Comparison of ENCODE assay signal across 8 cellular contexts in the genomic region with DNA sequence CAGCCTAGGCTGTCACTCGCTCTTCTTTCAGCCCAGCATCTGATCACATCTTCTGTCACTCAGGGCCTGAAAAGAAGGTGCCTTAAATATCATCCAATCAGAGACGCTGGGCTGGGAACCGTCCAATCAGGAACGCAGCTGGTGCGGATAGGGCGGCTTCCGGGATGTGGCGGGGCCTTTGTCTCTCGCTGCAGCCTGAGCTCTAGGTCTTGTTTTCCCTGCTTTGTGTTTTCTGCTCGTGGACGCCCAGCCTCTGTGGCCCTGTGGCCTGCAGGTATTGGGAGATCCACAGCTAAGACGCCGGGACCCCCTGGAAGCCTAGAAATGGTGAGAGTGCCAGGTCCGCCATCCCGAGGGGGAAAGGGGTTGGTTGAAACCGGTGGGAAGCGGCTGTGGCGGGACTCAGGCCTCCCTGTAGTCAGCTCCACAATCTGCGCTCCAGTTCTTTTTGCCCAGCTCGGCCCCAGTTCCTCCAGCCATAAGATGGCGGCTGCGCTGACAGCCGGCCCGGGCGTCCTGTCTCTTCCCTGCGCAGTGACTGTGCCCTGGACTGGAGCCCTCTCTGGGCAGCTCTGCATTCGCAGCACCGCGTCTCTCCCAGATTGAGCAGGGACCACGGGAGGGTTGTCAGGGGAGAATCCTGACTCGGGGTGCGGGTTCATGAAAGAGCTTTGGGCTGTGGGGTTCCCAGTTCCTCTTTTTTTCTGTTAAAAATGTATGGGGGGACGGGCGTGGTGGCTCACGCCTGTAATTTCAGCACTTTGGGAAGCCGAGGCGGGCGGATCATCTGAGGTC. TPM values are rescaled to one million over a fixed set of nuclear protein-coding genes. Genes with fewer than 3 reads are reported as not detected.
DNase-seq lines count a peak whose midpoint lies in the region; ATAC-seq, FAIRE-seq and TF ChIP-seq lines count a peak whose summit lies in the region.

A gene (plus strand): TSS at position 175 of the 795 bp plus-strand sequence. CDS start 150 bp downstream, at position 325.

- H3K27me3 ChIP-seq in CD8-positive, alpha-beta memory T cell (ENCODE audit: insufficient read depth, low read length, poor library complexity, severe bottlenecking), result no peaks in the 10 kb centered on the region

- H3K27ac ChIP-seq in CD8-positive, alpha-beta memory T cell (ENCODE audit: low read depth, low read length), result peak within 1 kb of the TSS; percentile 58

- H3K27me3 Mint-ChIP-seq in CD8-positive, alpha-beta memory T cell, result no peaks in the 10 kb centered on the region
- no peaks in the 10 kb centered on the region for H3K27me3 Mint-ChIP-seq in activated T-helper 17 cell treated with anti-CD3 and anti-CD28 coated beads, Interleukin-2, amount 50 U/mL, for 72 hours
- H3K27me3 Mint-ChIP-seq in naive thymus-derived CD8-positive, alpha-beta T cell, result no peaks in the 10 kb centered on the region
- no peaks in the 10 kb centered on the region for H3K27me3 Mint-ChIP-seq in stimulated activated naive B cell treated with anti-CD40 and anti-IgM and Interleukin-4, amounts not matched to agents 10 μg/mL and 1 μg/mL and 100 μg/mL, for 72 hours

- peak within 1 kb of the TSS; percentile 84 for H3K4me3 ChIP-seq in CD8-positive, alpha-beta memory T cell (ENCODE audit: low read length)
- H3K4me3 ChIP-seq in fibroblast of mammary gland (ENCODE audit: control insufficient read depth, low read depth, low read length), result peak within 1 kb of the TSS; percentile 86

- H3K36me3 Mint-ChIP-seq in CD8-positive, alpha-beta memory T cell, result peaks cover 0 to 7% (median under 1%) of the 10 kb centered on the region in 3 donors
- H3K36me3 Mint-ChIP-seq in activated T-helper 17 cell treated with anti-CD3 and anti-CD28 coated beads, Interleukin-2, amount 50 U/mL, for 72 hours (ENCODE audit: low read depth), result peaks cover 2% of the 10 kb centered on the region
- peaks cover 8 to 16% (median 11%) of the 10 kb centered on the region in 3 donors for H3K36me3 Mint-ChIP-seq in naive thymus-derived CD8-positive, alpha-beta T cell
- H3K36me3 Mint-ChIP-seq in stimulated activated naive B cell treated with anti-CD40 and anti-IgM and Interleukin-4, amounts not matched to agents 10 μg/mL and 1 μg/mL and 100 μg/mL, for 72 hours, result peaks cover 12 to 19% of the 10 kb centered on the region in 2 donors

- no peaks in the 10 kb centered on the region for H3K4me1 ChIP-seq in CD8-positive, alpha-beta memory T cell (ENCODE audit: insufficient read depth, low read length)

- POLR2A ChIA-PET in CD8-positive, alpha-beta memory T cell (lab: Charles Lee), result interaction anchor here (0.6 to 1.7 kb wide), 8 partner anchors 76 to 928 kb away, joined by 3 to 9 read pairs (median 5); a partner anchor contains a TSS
- POLR2A ChIA-PET in naive thymus-derived CD8-positive, alpha-beta T cell (lab: Charles Lee), result interaction anchor here (0.5 to 1.8 kb wide), 10 partner anchors 89 to 649 kb away, joined by 3 to 13 read pairs (median 4); a partner anchor contains a TSS

- peak within 1 kb of the TSS; percentile 93 to 98 (median 96) for H3K4me3 Mint-ChIP-seq in CD8-positive, alpha-beta memory T cell
- peak within 1 kb of the TSS; percentile 96 for H3K4me3 Mint-ChIP-seq in activated T-helper 17 cell treated with anti-CD3 and anti-CD28 coated beads, Interleukin-2, amount 50 U/mL, for 72 hours
- peak within 1 kb of the TSS; percentile 95 to 98 (median 96) for H3K4me3 Mint-ChIP-seq in naive thymus-derived CD8-positive, alpha-beta T cell
- peak within 1 kb of the TSS; percentile 99 to 100 for H3K4me3 Mint-ChIP-seq in stimulated activated naive B cell treated with anti-CD40 and anti-IgM and Interleukin-4, amounts not matched to agents 10 μg/mL and 1 μg/mL and 100 μg/mL, for 72 hours

- peak; percentile 56 for ATAC-seq in GM19468 (IDR thresholded peaks at IDR 0.05; ENCODE audit: extremely low read depth, unreplicated experiment)
- peak; percentile 100 for ATAC-seq in activated T-helper 17 cell treated with anti-CD3 and anti-CD28 coated beads, Interleukin-2, amount 50 U/mL, for 72 hours (replicated peaks)
- ATAC-seq in naive thymus-derived CD8-positive, alpha-beta T cell, result peak; percentile 99
- peak; percentile 98 to 99 for ATAC-seq in stimulated activated naive B cell treated with anti-CD40 and anti-IgM and Interleukin-4, amounts not matched to agents 10 μg/mL and 1 μg/mL and 100 μg/mL, for 72 hours (replicated peaks)

- DNase-seq in CD8-positive, alpha-beta memory T cell, result peak; percentile 83 to 94 (median 87)
- DNase-seq in HS-5 (ENCODE audit: low read depth) (peak; percentile 57), RCC 7860 (ENCODE audit: low spot score) (peak; percentile 80), fibroblast of mammary gland (ENCODE audit: low read depth) (peak; percentile 89)
- DNase-seq in naive thymus-derived CD8-positive, alpha-beta T cell, result peak; percentile 78 to 95 (median 90)
- peak; percentile 89 for DNase-seq in stimulated activated naive B cell treated with anti-CD40 and anti-IgM and Interleukin-4, amounts not matched to agents 10 μg/mL and 1 μg/mL and 100 μg/mL, for 72 hours

- no peak for TF ChIP-seq CTCF in fibroblast of mammary gland (conservative IDR thresholded peaks at IDR 0.05; ENCODE audit: control insufficient read depth, insufficient read depth, low read depth, low read length)

- CTCF ChIA-PET in CD8-positive, alpha-beta memory T cell (lab: Charles Lee), result interaction anchor here (0.9 kb wide), 1 partner anchor 77 kb away, joined by 3 read pairs; no protein-coding TSS in a partner anchor

- H3K9me3 Mint-ChIP-seq in CD8-positive, alpha-beta memory T cell, result no peaks in the 10 kb centered on the region
- H3K9me3 Mint-ChIP-seq in activated T-helper 17 cell treated with anti-CD3 and anti-CD28 coated beads, Interleukin-2, amount 50 U/mL, for 72 hours, result no peaks in the 10 kb centered on the region
- H3K9me3 Mint-ChIP-seq in naive thymus-derived CD8-positive, alpha-beta T cell, result peaks cover 0 to 19% (median 0%) of the 10 kb centered on the region in 9 donors
- peaks cover 0 to 1% of the 10 kb centered on the region in 2 donors for H3K9me3 Mint-ChIP-seq in stimulated activated naive B cell treated with anti-CD40 and anti-IgM and Interleukin-4, amounts not matched to agents 10 μg/mL and 1 μg/mL and 100 μg/mL, for 72 hours

- FAIRE-seq in RCC 7860 (lab: Jason Lieb, UNC), result peak; percentile 86

- peaks cover 18 to 34% (median 27%) of the 10 kb centered on the region in 3 donors for H3K4me1 Mint-ChIP-seq in CD8-positive, alpha-beta memory T cell
- no peaks in the 10 kb centered on the region for H3K4me1 Mint-ChIP-seq in activated T-helper 17 cell treated with anti-CD3 and anti-CD28 coated beads, Interleukin-2, amount 50 U/mL, for 72 hours
- peaks cover 4 to 26% (median 14%) of the 10 kb centered on the region in 4 donors for H3K4me1 Mint-ChIP-seq in naive thymus-derived CD8-positive, alpha-beta T cell
- H3K4me1 Mint-ChIP-seq in stimulated activated naive B cell treated with anti-CD40 and anti-IgM and Interleukin-4, amounts not matched to agents 10 μg/mL and 1 μg/mL and 100 μg/mL, for 72 hours, result peaks cover 5 to 25% of the 10 kb centered on the region in 2 donors

- H3K27ac Mint-ChIP-seq in CD8-positive, alpha-beta memory T cell, result peak within 1 kb of the TSS; percentile 71 to 96 (median 93)
- peak within 1 kb of the TSS; percentile 96 for H3K27ac Mint-ChIP-seq in activated T-helper 17 cell treated with anti-CD3 and anti-CD28 coated beads, Interleukin-2, amount 50 U/mL, for 72 hours
- H3K27ac Mint-ChIP-seq in naive thymus-derived CD8-positive, alpha-beta T cell, result peak within 1 kb of the TSS; percentile 86 to 98 (median 94)
- H3K27ac Mint-ChIP-seq in stimulated activated naive B cell treated with anti-CD40 and anti-IgM and Interleukin-4, amounts not matched to agents 10 μg/mL and 1 μg/mL and 100 μg/mL, for 72 hours, result peak within 1 kb of the TSS; percentile 99

- no peaks in the 10 kb centered on the region for H3K36me3 ChIP-seq in CD8-positive, alpha-beta memory T cell (ENCODE audit: insufficient read depth, low read length)

- no peaks in the 10 kb centered on the region for H3K9me3 ChIP-seq in CD8-positive, alpha-beta memory T cell (ENCODE audit: low read length)

RNA-seq across cellular contexts. Expression of the gene that starts here (rescaled TPM):
- total RNA-seq in CD8-positive, alpha-beta memory T cell, result 10 to 100 TPM; 13.4 to 15.1 TPM
- polyA plus RNA-seq in CD8-positive, alpha-beta memory T cell, result 6.6 TPM
- 10 to 100 TPM; 11.1 to 11.4 TPM for total RNA-seq in activated T-helper 17 cell treated with anti-CD3 and anti-CD28 coated beads, Interleukin-2, amount 50 U/mL, for 72 hours
- 10 to 100 TPM; 10.6 to 12.5 TPM for total RNA-seq in naive thymus-derived CD8-positive, alpha-beta T cell
- polyA plus RNA-seq in naive thymus-derived CD8-positive, alpha-beta T cell, result 10 to 100 TPM in 1 of 3 donors, 1 to 10 TPM in 2; 5.8 to 11.1 (median 6.4) TPM

Comparison
In these comparisons a context has a peak if more than half of its experiments do, and no peak if none do; other contexts are left out.
1. Peak in every context shown above with its lines: DNase-seq, ATAC-seq, H3K4me3 ChIP-seq and H3K27ac ChIP-seq.